Comparison of ENCODE assay signal across 10 cellular contexts in genomic region chr12:104459556-104459909, GRCh38. TPM values are rescaled to one million over a fixed set of nuclear protein-coding genes. Genes with fewer than 3 reads are reported as not detected.
DNase-seq lines count a peak whose midpoint lies in the region; ATAC-seq, FAIRE-seq and TF ChIP-seq lines count a peak whose summit lies in the region.
"Had no signal": no experiment of that assay in that cellular context is flagged by ENCODE, and none has a peak within 500 bp of the region (broad histone marks: within the 10 kb centered on the region; RNA-seq: fewer than 3 reads in every experiment).

No MANE protein-coding gene starts in this region.

- H4K20me1 ChIP-seq in DND-41 (ENCODE audit: insufficient read depth, low read length) (peaks cover 60% of the 10 kb centered on the region), H1 (replicated peaks in 1 of 2; ENCODE audit: control insufficient read depth in 1 of 2, insufficient read depth in 2 of 2, low read length in 2 of 2) (peaks cover 0 to 4% of the 10 kb centered on the region in 2 experiments)

- H3K27me3 ChIP-seq in DND-41 (ENCODE audit: insufficient read depth, low read length, poor library complexity) (no peaks in the 10 kb centered on the region), NT2/D1 (ENCODE audit: insufficient read depth, insufficient read length) (peaks cover 27% of the 10 kb centered on the region), H1 (replicated peaks in 1 of 4; ENCODE audit: control insufficient read depth in 3 of 4, extremely low read depth in 1 of 4, insufficient read depth in 3 of 4, low read length in 3 of 4) (peaks cover 0 to 31% (median 17%) of the 10 kb centered on the region in 4 experiments; a peak in 6 of 7 replicates), neutrophil (peaks cover 16% of the 10 kb centered on the region)
- H3K27me3 ChIP-seq: body of pancreas, ovary had no signal

- H2BK120ac ChIP-seq in H1 (replicated peaks; ENCODE audit: low read depth, low read length) = no peak overlapping the region

- POLR2A ChIA-PET in H1 (lab: Charles Lee; ENCODE audit: partially characterized antibody) = interaction anchor here (0.8 to 3.3 kb wide), 4 partner anchors 11 to 41 kb away, joined by 3 to 10 read pairs (median 4); no protein-coding TSS in a partner anchor

- H3K36me3 ChIP-seq in DND-41 (ENCODE audit: insufficient read depth, low read length) (peaks cover 62% of the 10 kb centered on the region), NT2/D1 (ENCODE audit: insufficient read depth, insufficient read length, low read length) (no peaks in the 10 kb centered on the region), H1 (ENCODE audit: control insufficient read depth in 2 of 4, insufficient read depth in 4 of 4, low read length in 3 of 4) (no peaks in the 10 kb centered on the region), neutrophil (no peaks in the 10 kb centered on the region)
- H3K36me3 ChIP-seq: ovary had no signal

- H2BK5ac ChIP-seq in H1 (ENCODE audit: low read depth, low read length) = no peak overlapping the region

- H3K27ac ChIP-seq in DND-41 (ENCODE audit: low read length) = peak overlapping the region; percentile 91
- H3K27ac ChIP-seq in H1 (ENCODE audit: low read depth, low read length) = no peak overlapping the region
- H3K27ac ChIP-seq in neutrophil = peak overlapping the region; percentile 86
- H3K27ac ChIP-seq: ovary had no signal

- H3K9ac ChIP-seq in DND-41 (ENCODE audit: low read depth, low read length) (peak overlapping the region; percentile 98), NT2/D1 (ENCODE audit: insufficient read length, low read depth) (peak overlapping the region; percentile 94), H1 (replicated peaks in 1 of 4; ENCODE audit: extremely low read depth in 1 of 4, low read depth in 3 of 4, low read length in 3 of 4) (no peak overlapping the region)

- peak overlapping the region; percentile 78 to 99 for H3K4me3 ChIP-seq in DND-41 (ENCODE audit: low read depth in 1 of 2, low read length in 2 of 2)
- H3K4me3 ChIP-seq in NT2/D1 (ENCODE audit: insufficient read length, low read depth) = no peak overlapping the region
- peak overlapping the region in 2 of 4 experiments; percentile 61 to 98; a peak in 1 of 8 replicates for H3K4me3 ChIP-seq in H1 (ENCODE audit: extremely low read depth in 1 of 4, insufficient read depth in 2 of 4, low read depth in 3 of 4, low read length in 4 of 4)
- peak overlapping the region; percentile 92 to 97 for H3K4me3 ChIP-seq in neutrophil (ENCODE audit: low read depth in 1 of 2, low read length in 1 of 2)

- H4K91ac ChIP-seq in H1 (replicated peaks; ENCODE audit: insufficient read length, low read length) = no peak overlapping the region

- H2BK12ac ChIP-seq in H1 (ENCODE audit: low read depth, low read length) = no peak overlapping the region

- H3K18ac ChIP-seq in H1 (ENCODE audit: extremely low read depth, low read length) = no peak overlapping the region

- DNase-seq in DND-41 (no peak), NT2/D1 (ENCODE audit: low read depth, low spot score) (no peak), H1 (ENCODE audit: low read depth in 1 of 2, low spot score in 2 of 2) (no peak), NCI-H748 treated with DMSO at 0.1 percent for 48 hours (lab: John Stamatoyannopoulos, UW) (no peak), OCI-M1 (lab: John Stamatoyannopoulos, UW) (no peak)

- H3K23ac ChIP-seq in H1 (ENCODE audit: insufficient read length) = no peak overlapping the region

- H3K79me1 ChIP-seq in H1 (ENCODE audit: low read depth, low read length) = peaks cover 7% of the 10 kb centered on the region

- peak overlapping the region; percentile 83 for H3K4me2 ChIP-seq in DND-41 (ENCODE audit: insufficient read depth, low read length)
- peak overlapping the region; percentile 97 to 99; a peak in 1 of 4 replicates for H3K4me2 ChIP-seq in H1 (ENCODE audit: insufficient read depth in 1 of 2, low read depth in 2 of 2, low read length in 2 of 2)

- no peak overlapping the region for H4K8ac ChIP-seq in H1 (ENCODE audit: extremely low read depth, insufficient read depth, low read length)

- WGBS in H1 (ENCODE audit: extremely low coverage in 1 of 2, insufficient coverage in 1 of 2, insufficient read length in 1 of 2, insufficient replicate concordance in 2 of 2, low coverage in 1 of 2, low lambda C conversion rate in 2 of 2, missing lambda C conversion rate in 1 of 2), 2 experiments = 96% methylated on average over 1 of the region's 1 CpG; no CpG with 5 or more reads in 1 of the 2 experiments

- no peak overlapping the region for H3K56ac ChIP-seq in H1 (replicated peaks; ENCODE audit: insufficient read length, low read depth, low read length)

- no peak for TF ChIP-seq CTCF in DND-41 (IDR thresholded peaks at IDR 0.05; ENCODE audit: borderline replicate concordance, extremely low read depth, low read length, poor library complexity, severe bottlenecking)
- no peak for TF ChIP-seq CTCF in H1 (IDR thresholded peaks at IDR 0.05; ENCODE audit: control extremely low read depth in 1 of 3, insufficient read depth in 1 of 3, low read depth in 1 of 3, low read length in 3 of 3)
- TF ChIP-seq CTCF in neutrophil (IDR thresholded peaks at IDR 0.05) = no peak

- H2AK5ac ChIP-seq in H1 (ENCODE audit: low read depth, low read length) = no peak overlapping the region

- no peak for FAIRE-seq in H1 (lab: Jason Lieb, UNC)

- peaks cover 86% of the 10 kb centered on the region for H3K79me2 ChIP-seq in DND-41 (ENCODE audit: insufficient read depth, low read length)
- peaks cover 0 to 32% of the 10 kb centered on the region in 2 experiments; a peak in 2 of 4 replicates for H3K79me2 ChIP-seq in H1 (ENCODE audit: control insufficient read depth in 1 of 2, insufficient read depth in 2 of 2, low read length in 2 of 2)

- ATAC-seq in DND-41 (ENCODE audit: insufficient read depth, low read depth) = no peak
- ATAC-seq in HG03378 (IDR thresholded peaks at IDR 0.05; ENCODE audit: unreplicated experiment) = no peak
- ATAC-seq in GM18498 (IDR thresholded peaks at IDR 0.05; ENCODE audit: unreplicated experiment) = no peak
- ATAC-seq: body of pancreas had no signal

- H2BK15ac ChIP-seq in H1 (ENCODE audit: low read length) = no peak overlapping the region

- H3K14ac ChIP-seq in H1 (ENCODE audit: insufficient read length) = no peak overlapping the region

- H2AFZ ChIP-seq in DND-41 (ENCODE audit: low read depth, low read length) (no peak overlapping the region), H1 (ENCODE audit: low read length) (no peak overlapping the region)

- no peak for TF ChIP-seq RAD21 in H1 (IDR thresholded peaks at IDR 0.05 in 1 of 2, conservative IDR thresholded peaks at IDR 0.05 in 1 of 2; ENCODE audit: low read depth in 2 of 2, low read length in 2 of 2)

- no peak for TF ChIP-seq POLR2A in H1 (IDR thresholded peaks at IDR 0.05; ENCODE audit: control extremely low read depth in 1 of 2, low read depth in 2 of 2, low read length in 2 of 2)

- H3K4ac ChIP-seq in H1 (replicated peaks; ENCODE audit: insufficient read length, low read depth, low read length) = no peak overlapping the region

- TF ChIP-seq EP300 in H1 (IDR thresholded peaks at IDR 0.05; ENCODE audit: borderline replicate concordance in 1 of 2, low read depth in 2 of 2, low read length in 2 of 2) = no peak

- peaks cover 13% of the 10 kb centered on the region for H3K23me2 ChIP-seq in H1 (ENCODE audit: low read depth, low read length)

- H3K9me3 ChIP-seq in DND-41 (ENCODE audit: insufficient read depth, low read length, severe bottlenecking) (no peaks in the 10 kb centered on the region), NT2/D1 (ENCODE audit: insufficient read depth, low read length) (no peaks in the 10 kb centered on the region), H1 (ENCODE audit: insufficient read depth in 2 of 2, low read depth in 1 of 2, low read length in 1 of 2) (no peaks in the 10 kb centered on the region), neutrophil (no peaks in the 10 kb centered on the region)
- H3K9me3 ChIP-seq: body of pancreas, ovary had no signal

- no peak overlapping the region for H2BK20ac ChIP-seq in H1 (ENCODE audit: low read length)

- no peak overlapping the region for H4K5ac ChIP-seq in H1 (ENCODE audit: insufficient read length, low read depth, low read length)

- CTCF ChIA-PET in H1 (lab: Charles Lee; ENCODE audit: partially characterized antibody) = interaction anchor here (0.6 to 3.4 kb wide), 9 partner anchors 12 to 625 kb away, joined by 3 to 20 read pairs (median 4); no protein-coding TSS in a partner anchor

- H3K4me1 ChIP-seq in DND-41 (ENCODE audit: insufficient read depth, low read length) (peaks cover 67% of the 10 kb centered on the region), NT2/D1 (ENCODE audit: insufficient read depth, insufficient read length) (peaks cover 2% of the 10 kb centered on the region), H1 (replicated peaks in 1 of 4; ENCODE audit: control insufficient read depth in 3 of 4, insufficient read depth in 4 of 4, low read length in 3 of 4) (peaks cover 9 to 15% (median 11%) of the 10 kb centered on the region in 4 experiments; a peak in 6 of 7 replicates), neutrophil (ENCODE audit: control insufficient read depth in 1 of 2, insufficient read depth in 1 of 2, low read depth in 1 of 2, low read length in 1 of 2) (peaks cover 62 to 71% of the 10 kb centered on the region in 2 experiments)

TF ChIP-seq in H1, 55 proteins besides CTCF, POLR2A, EP300 and RAD21 (continues in another document):
- no peak for TF ChIP-seq JUND (IDR thresholded peaks at IDR 0.05; ENCODE audit: low read length)
- TF ChIP-seq TAF1 (IDR thresholded peaks at IDR 0.05; ENCODE audit: low read depth, low read length) = no peak
- no peak for TF ChIP-seq ZNF274 (IDR thresholded peaks at IDR 0.05; ENCODE audit: borderline replicate concordance, extremely low read depth, low read length)
- no peak for TF ChIP-seq SRF (IDR thresholded peaks at IDR 0.05; ENCODE audit: low read depth, low read length)
- no peak for TF ChIP-seq E2F6 (IDR thresholded peaks at IDR 0.05)
- TF ChIP-seq CHD1 (IDR thresholded peaks at IDR 0.05; ENCODE audit: low read depth, low read length) = no peak
- no peak for TF ChIP-seq BACH1 (IDR thresholded peaks at IDR 0.05; ENCODE audit: low read length)

RNA-seq across cellular contexts. Expression of gene CHST11, which starts 2.8 kb away (rescaled TPM):
- total RNA-seq in H1 (2021; fragmentation: NEBNext Ultra II Directional; extraction: Animal tissue kit (Norgen Biotek cat#: 25700)) = 14.4 and 15.5 TPM in 2 replicates
- polyA plus RNA-seq in H1 (2011; rRNA removed) = 20.8 and 22.7 TPM in 2 replicates
- polyA plus RNA-seq in H1 (2011; cell fraction: cytosol; rRNA removed) = 22.9 TPM
- 22.8 TPM for polyA plus RNA-seq in H1 (2011; cell fraction: nucleus; rRNA removed)
- polyA plus RNA-seq in H1 (2012, experiment 1 of 2) = 9.2 to 10.4 TPM (median 10.0 TPM) in 4 replicates
- 3.5 TPM for polyA plus RNA-seq in H1 (2012, experiment 2 of 2)
- 8.5 TPM for polyA plus RNA-seq in H1 (2013, experiment 1 of 2)
- 9.3 TPM for polyA plus RNA-seq in H1 (2013, experiment 2 of 2)
- 8.6 and 8.9 TPM in 2 replicates for polyA minus RNA-seq in H1 (2011; rRNA and poly(A)+ RNA removed)
- polyA minus RNA-seq in H1 (2011; cell fraction: cytosol; rRNA and poly(A)+ RNA removed) = 11.2 TPM
- 19.0 TPM for polyA minus RNA-seq in H1 (2011; cell fraction: nucleus; rRNA and poly(A)+ RNA removed)

Comparison
In these comparisons a context has a peak if more than half of its experiments do, and no peak if none do; other contexts are left out.
1. H3K9ac ChIP-seq: peak in DND-41 (single experiment) and NT2/D1 (single experiment); none in H1 (0 of 4).